15 cellular contexts compared by ENCODE assay signal in genomic region chr6:16524380-16524707, GRCh38.
A peak's percentile ranks its signal among the peaks of the same experiment; 100 is the strongest.
DNase-seq lines count a peak whose midpoint lies in the region; ATAC-seq and TF ChIP-seq lines count a peak whose summit lies in the region.
"Had no signal": no experiment of that assay in that cellular context is flagged by ENCODE, and none has a peak within 500 bp of the region (broad histone marks: within the 10 kb centered on the region; RNA-seq: fewer than 3 reads in every experiment).

No MANE protein-coding gene starts in this region.

- intact Hi-C loops in activated CD4-positive, alpha-beta memory T cell treated with anti-CD3 and anti-CD28 coated beads for 36 hours (cut with micrococcal nuclease) = no loop called here
- intact Hi-C loops in IMR-90 (cut with micrococcal nuclease) (no loop called here), PC-3 (cut with micrococcal nuclease) (no loop called here)

- no peaks in the 10 kb centered on the region for H3K9me2 ChIP-seq in PC-3 (replicated peaks; ENCODE audit: low read length)

- H3K4ac ChIP-seq in IMR-90 (ENCODE audit: low read depth, low read length) (no peak overlapping the region), mesendoderm (ENCODE audit: low read depth, low read length) (no peak overlapping the region)

- H2BK15ac ChIP-seq in IMR-90 (ENCODE audit: low read depth, low read length) (no peak overlapping the region), mesendoderm (replicated peaks; ENCODE audit: low read depth) (no peak overlapping the region)

- no peak overlapping the region for H2BK20ac ChIP-seq in IMR-90 (ENCODE audit: low read depth, low read length)

- H2AK5ac ChIP-seq in IMR-90 (ENCODE audit: low read depth, low read length) = no peak overlapping the region
- no peak overlapping the region for H2AK5ac ChIP-seq in mesendoderm (ENCODE audit: low read length)

- WGBS in IMR-90 (ENCODE audit: extremely low coverage in 2 of 2, insufficient read length in 1 of 2), 2 experiments = 30% methylated on average over 5 of the region's 8 CpGs; no CpG with 5 or more reads in 1 of the 2 experiments
- no CpG with 5 or more reads among the region's 8 CpGs for WGBS in mesendoderm (ENCODE audit: extremely low coverage, insufficient coverage, low lambda C conversion rate)

- peaks cover 10% of the 10 kb centered on the region for H3K9me1 ChIP-seq in IMR-90 (ENCODE audit: insufficient read depth, low read length)

- no peak for TF ChIP-seq POLR2A in IMR-90 (IDR thresholded peaks at IDR 0.05; ENCODE audit: low read depth, low read length)

- H2AK9ac ChIP-seq in IMR-90 (replicated peaks; ENCODE audit: low read depth, low read length, poor library complexity) = no peak overlapping the region

- no peak overlapping the region for H3K14ac ChIP-seq in IMR-90 (replicated peaks; ENCODE audit: low read depth, low read length)

- H3K27ac ChIP-seq in IMR-90 (ENCODE audit: insufficient read depth, low read length) (no peak overlapping the region), mesendoderm (ENCODE audit: low read depth, low read length) (no peak overlapping the region), PC-3 (ENCODE audit: low read length) (no peak overlapping the region)
- H3K27ac ChIP-seq: ovary, upper lobe of right lung had no signal

- POLR2A ChIA-PET in activated CD4-positive, alpha-beta memory T cell treated with anti-CD3 and anti-CD28 coated beads for 36 hours (lab: Charles Lee) = no interaction called here
- POLR2A ChIA-PET in activated CD4-positive, alpha-beta memory T cell treated with anti-CD3 and anti-CD28 coated beads, Interleukin-2, amount 10 ng/mL, durations not matched to agents 7 days and 5 days (lab: Charles Lee) = interaction anchor here (1.4 kb wide), 1 partner anchor 10 kb away, joined by 3 read pairs; no protein-coding TSS in a partner anchor
- POLR2A ChIA-PET in IMR-90 (lab: Charles Lee; ENCODE audit: unreplicated experiment) = no interaction called here
- POLR2A ChIA-PET in PC-3 (lab: Charles Lee; ENCODE audit: unreplicated experiment) = no interaction called here

- no peak overlapping the region for H4K91ac ChIP-seq in IMR-90 (ENCODE audit: insufficient read depth, low read depth, low read length)

- peaks cover 14% of the 10 kb centered on the region for H4K20me1 ChIP-seq in IMR-90 (ENCODE audit: insufficient read depth, low read length)
- no peaks in the 10 kb centered on the region for H4K20me1 ChIP-seq in PC-3 (ENCODE audit: low read length)

- peak; percentile 38; the same call in 1 of the 2 replicates for ATAC-seq in IMR-90 (ENCODE audit: low read depth)
- no peak for ATAC-seq in HG03460 (IDR thresholded peaks at IDR 0.05; ENCODE audit: unreplicated experiment)
- no peak for ATAC-seq in PC-3
- ATAC-seq: upper lobe of right lung had no signal

- H3K4me1 ChIP-seq in IMR-90 (ENCODE audit: control insufficient read depth, insufficient read depth, low read length) (peaks cover 4% of the 10 kb centered on the region), mesendoderm (ENCODE audit: control insufficient read depth, low read depth, low read length) (no peaks in the 10 kb centered on the region), PC-3 (ENCODE audit: insufficient read depth, low read length) (no peaks in the 10 kb centered on the region)
- H3K4me1 ChIP-seq: upper lobe of right lung had no signal

- H3K23ac ChIP-seq in IMR-90 (ENCODE audit: low read depth, low read length) (no peak overlapping the region), mesendoderm (ENCODE audit: low read length) (no peak overlapping the region)

- H2BK120ac ChIP-seq in IMR-90 (ENCODE audit: low read depth, low read length) (no peak overlapping the region), mesendoderm (ENCODE audit: low read depth, low read length) (no peak overlapping the region)

- H3K9ac ChIP-seq in IMR-90 (ENCODE audit: low read depth, low read length) (no peak overlapping the region), mesendoderm (ENCODE audit: low read length) (no peak overlapping the region), PC-3 (ENCODE audit: low read length) (no peak overlapping the region)

- DNase-seq in activated CD4-positive, alpha-beta memory T cell treated with anti-CD3 and anti-CD28 coated beads for 36 hours = peak; percentile 48
- no peak for DNase-seq in activated CD4-positive, alpha-beta memory T cell treated with anti-CD3 and anti-CD28 coated beads, Interleukin-2, amount 10 ng/mL, durations not matched to agents 7 days and 5 days
- DNase-seq in IMR-90 = peak; percentile 80
- peak; percentile 65 for DNase-seq in astrocyte of the cerebellum (ENCODE audit: low read depth)
- DNase-seq in non-pigmented ciliary epithelial cell (ENCODE audit: low read depth) = peak; percentile 83
- no peak for DNase-seq in mesendoderm
- no peak for DNase-seq in PC-3
- DNase-seq: ACHN; activated CD4-positive, alpha-beta T cell treated with anti-CD3 and anti-CD28 coated beads for 1 hour; activated naive CD4-positive, alpha-beta T cell treated with Interleukin-2 at 50 U/mL for 16 hours; NCI-H1048; ovary; stimulated activated CD8-positive, alpha-beta memory T cell treated with anti-CD3 and anti-CD28 coated beads, Interleukin-4, amount 100 ng/mL, for 48 hours; upper lobe of right lung had no signal

- no peak overlapping the region for H3K4me3 Mint-ChIP-seq in activated CD4-positive, alpha-beta memory T cell treated with anti-CD3 and anti-CD28 coated beads for 36 hours
- H3K4me3 Mint-ChIP-seq in activated CD4-positive, alpha-beta memory T cell treated with anti-CD3 and anti-CD28 coated beads, Interleukin-2, amount 10 ng/mL, durations not matched to agents 7 days and 5 days = no peak overlapping the region

- H3K56ac ChIP-seq in IMR-90 (ENCODE audit: extremely low read depth, insufficient read depth, low read length) (no peak overlapping the region), mesendoderm (ENCODE audit: low read length) (no peak overlapping the region)

- H2BK5ac ChIP-seq in IMR-90 (ENCODE audit: low read depth, low read length, poor library complexity, severe bottlenecking) (no peak overlapping the region), mesendoderm (ENCODE audit: low read length) (no peak overlapping the region)

- TF ChIP-seq RAD21 in IMR-90 (IDR thresholded peaks at IDR 0.05; ENCODE audit: low read length) = no peak

- no peak for TF ChIP-seq CTCF in IMR-90 (conservative IDR thresholded peaks at IDR 0.05; ENCODE audit: low read depth, low read length)
- TF ChIP-seq CTCF in astrocyte of the cerebellum (IDR thresholded peaks at IDR 0.05; ENCODE audit: low read depth, low read length, missing control alignments) = no peak
- no peak for TF ChIP-seq CTCF in PC-3 (conservative IDR thresholded peaks at IDR 0.05; ENCODE audit: low read depth, low read length)

- peaks cover 9% of the 10 kb centered on the region for H3K36me3 ChIP-seq in IMR-90 (ENCODE audit: control insufficient read depth, insufficient read depth, low read length)
- H3K36me3 ChIP-seq in mesendoderm (ENCODE audit: control insufficient read depth, insufficient read depth, low read length) = no peaks in the 10 kb centered on the region
- H3K36me3 ChIP-seq in PC-3 (ENCODE audit: low read depth, low read length) = no peaks in the 10 kb centered on the region
- H3K36me3 ChIP-seq: ovary had no signal

- H3K9me3 ChIP-seq in IMR-90 (ENCODE audit: control insufficient read depth, insufficient read depth, low read length) = no peaks in the 10 kb centered on the region
- H3K9me3 ChIP-seq in PC-3 (ENCODE audit: low read length) = no peaks in the 10 kb centered on the region
- H3K9me3 ChIP-seq: ovary, upper lobe of right lung had no signal

- H3K4me3 ChIP-seq in IMR-90 (ENCODE audit: insufficient read depth, low read depth, low read length) = no peak overlapping the region
- no peak overlapping the region for H3K4me3 ChIP-seq in astrocyte of the cerebellum (ENCODE audit: low read depth, low read length)
- H3K4me3 ChIP-seq in mesendoderm (ENCODE audit: low read length) = no peak overlapping the region
- H3K4me3 ChIP-seq in PC-3 (ENCODE audit: low read length) = no peak overlapping the region
- H3K4me3 ChIP-seq: ovary, upper lobe of right lung had no signal

- no peaks in the 10 kb centered on the region for H3K27me3 Mint-ChIP-seq in activated CD4-positive, alpha-beta memory T cell treated with anti-CD3 and anti-CD28 coated beads for 36 hours
- H3K27me3 Mint-ChIP-seq in activated CD4-positive, alpha-beta memory T cell treated with anti-CD3 and anti-CD28 coated beads, Interleukin-2, amount 10 ng/mL, durations not matched to agents 7 days and 5 days = no peaks in the 10 kb centered on the region

- H3F3A ChIP-seq in PC-3 (ENCODE audit: low read length, unreplicated experiment) = no peaks in the 10 kb centered on the region

- H3K79me1 ChIP-seq in IMR-90 (ENCODE audit: low read depth in 1 of 2, low read length in 2 of 2) = peaks cover 0 to 11% of the 10 kb centered on the region in 2 experiments; a peak in 2 of 4 replicates
- no peaks in the 10 kb centered on the region for H3K79me1 ChIP-seq in mesendoderm (ENCODE audit: low read length)

- dilution Hi-C loops in IMR-90 (cut with HindIII; ENCODE audit: low sequenced_read_pairs, unreplicated experiment) = no loop called here

- no TSS peak for BruUV-seq in IMR-90 (replicated peaks; lab: Mats Ljungman, UMichigan)
- no TSS peak for BruUV-seq in PC-3 (replicated peaks; lab: Mats Ljungman, UMichigan)

- H3K4me2 ChIP-seq in IMR-90 (ENCODE audit: low read depth, low read length) (no peak overlapping the region), mesendoderm (ENCODE audit: low read length) (no peak overlapping the region), PC-3 (ENCODE audit: low read length) (no peak overlapping the region)

- no peak overlapping the region for H3K27ac Mint-ChIP-seq in activated CD4-positive, alpha-beta memory T cell treated with anti-CD3 and anti-CD28 coated beads for 36 hours
- H3K27ac Mint-ChIP-seq in activated CD4-positive, alpha-beta memory T cell treated with anti-CD3 and anti-CD28 coated beads, Interleukin-2, amount 10 ng/mL, durations not matched to agents 7 days and 5 days = no peak overlapping the region

- no peaks in the 10 kb centered on the region for H3K9me3 Mint-ChIP-seq in activated CD4-positive, alpha-beta memory T cell treated with anti-CD3 and anti-CD28 coated beads for 36 hours
- peaks cover 5% of the 10 kb centered on the region for H3K9me3 Mint-ChIP-seq in activated CD4-positive, alpha-beta memory T cell treated with anti-CD3 and anti-CD28 coated beads, Interleukin-2, amount 10 ng/mL, durations not matched to agents 7 days and 5 days

- peaks cover 29% of the 10 kb centered on the region for H3K36me3 Mint-ChIP-seq in activated CD4-positive, alpha-beta memory T cell treated with anti-CD3 and anti-CD28 coated beads for 36 hours
- H3K36me3 Mint-ChIP-seq in activated CD4-positive, alpha-beta memory T cell treated with anti-CD3 and anti-CD28 coated beads, Interleukin-2, amount 10 ng/mL, durations not matched to agents 7 days and 5 days (ENCODE audit: low read depth) = peaks cover 38% of the 10 kb centered on the region

- H3K4me1 Mint-ChIP-seq in activated CD4-positive, alpha-beta memory T cell treated with anti-CD3 and anti-CD28 coated beads for 36 hours (ENCODE audit: low read depth) = peaks cover 25% of the 10 kb centered on the region
- peaks cover 20% of the 10 kb centered on the region for H3K4me1 Mint-ChIP-seq in activated CD4-positive, alpha-beta memory T cell treated with anti-CD3 and anti-CD28 coated beads, Interleukin-2, amount 10 ng/mL, durations not matched to agents 7 days and 5 days

- CTCF ChIA-PET in activated CD4-positive, alpha-beta memory T cell treated with anti-CD3 and anti-CD28 coated beads for 36 hours (lab: Charles Lee) = interaction anchor here (1.0 to 3.8 kb wide), 3 partner anchors 9 to 237 kb away, joined by 3 to 35 read pairs (median 3); partner anchors contain the start of gene ATXN1
- CTCF ChIA-PET in activated CD4-positive, alpha-beta memory T cell treated with anti-CD3 and anti-CD28 coated beads, Interleukin-2, amount 10 ng/mL, durations not matched to agents 7 days and 5 days (lab: Charles Lee) = no interaction called here
- CTCF ChIA-PET in IMR-90 (lab: Yijun Ruan, JAX) (interaction anchor here (1.2 kb wide), 1 partner anchor 12 kb away, joined by 4 read pairs; no protein-coding TSS in a partner anchor), PC-3 (lab: Charles Lee) (no interaction called here)

- no peak overlapping the region for H2AFZ ChIP-seq in IMR-90 (replicated peaks; ENCODE audit: low read length, poor library complexity)
- no peak overlapping the region for H2AFZ ChIP-seq in PC-3 (ENCODE audit: low read length)

- H3K79me2 ChIP-seq in mesendoderm (ENCODE audit: control insufficient read depth, insufficient read depth, low read length) (no peaks in the 10 kb centered on the region), PC-3 (ENCODE audit: low read length) (no peaks in the 10 kb centered on the region)

- H3K27me3 ChIP-seq in IMR-90 (ENCODE audit: control insufficient read depth, insufficient read depth, low read length) (no peaks in the 10 kb centered on the region), mesendoderm (ENCODE audit: insufficient read depth, low read length, poor library complexity) (no peaks in the 10 kb centered on the region), PC-3 (ENCODE audit: low read length) (no peaks in the 10 kb centered on the region)
- H3K27me3 ChIP-seq: ovary, upper lobe of right lung had no signal

- H4K5ac ChIP-seq in IMR-90 (ENCODE audit: low read depth, low read length) = no peak overlapping the region
- no peak overlapping the region for H4K5ac ChIP-seq in mesendoderm (ENCODE audit: low read length)

- in situ Hi-C loops in IMR-90 (cut with MboI; ENCODE audit: low sequenced_read_pairs) (no loop called here), astrocyte of the cerebellum (cut with HindIII; ENCODE audit: low sequenced_read_pairs) (loop anchor here (25.0 kb wide), 1 partner anchor 238 kb away; the partner anchor contains the start of gene ATXN1)

- H4K8ac ChIP-seq in IMR-90 (ENCODE audit: low read depth in 2 of 2, low read length in 2 of 2) = no peak overlapping the region
- no peak overlapping the region for H4K8ac ChIP-seq in mesendoderm (ENCODE audit: low read depth, low read length)

- H3K18ac ChIP-seq in IMR-90 (ENCODE audit: low read depth, low read length) (no peak overlapping the region), mesendoderm (ENCODE audit: low read length) (no peak overlapping the region)

Comparison
In these comparisons a context has a peak if more than half of its experiments do, and no peak if none do; other contexts are left out.
1. DNase-seq: peak in activated CD4-positive, alpha-beta memory T cell treated with anti-CD3 and anti-CD28 coated beads for 36 hours (single experiment), IMR-90 (single experiment), astrocyte of the cerebellum (single experiment) and non-pigmented ciliary epithelial cell (single experiment); none in activated CD4-positive, alpha-beta memory T cell treated with anti-CD3 and anti-CD28 coated beads, Interleukin-2, amount 10 ng/mL, durations not matched to agents 7 days and 5 days (single experiment), mesendoderm (single experiment) and PC-3 (single experiment).
2. CTCF ChIA-PET loops: an anchor here in activated CD4-positive, alpha-beta memory T cell treated with anti-CD3 and anti-CD28 coated beads for 36 hours (1.0 to 3.8 kb wide) and IMR-90 (1.2 kb wide); none called in activated CD4-positive, alpha-beta memory T cell treated with anti-CD3 and anti-CD28 coated beads, Interleukin-2, amount 10 ng/mL, durations not matched to agents 7 days and 5 days and PC-3.